ENCODE assay signal across 14 cellular contexts in the genomic region with DNA sequence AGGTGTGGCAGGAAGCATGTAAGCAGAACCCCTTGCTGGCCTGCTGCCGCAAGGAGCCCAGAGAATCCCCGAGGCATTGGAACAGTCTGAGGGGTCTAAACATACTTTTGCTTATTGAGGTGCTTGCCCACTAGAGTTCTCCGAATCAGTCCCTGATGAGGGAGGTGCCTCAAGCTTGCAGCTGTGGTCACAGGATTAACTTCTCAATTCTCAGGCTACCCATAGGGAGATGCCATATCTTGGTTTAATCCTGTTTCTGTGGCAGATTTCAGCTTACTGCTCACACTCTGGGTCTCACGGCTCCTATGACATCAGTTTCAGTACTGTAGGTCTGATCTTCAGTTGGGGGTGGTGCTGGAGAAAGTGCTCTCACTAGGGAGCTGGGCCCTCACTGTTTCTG. TPM values are rescaled to one million over a fixed set of nuclear protein-coding genes. Genes with fewer than 3 reads are reported as not detected.
DNase-seq lines count a peak whose midpoint lies in the region; ATAC-seq, FAIRE-seq and TF ChIP-seq lines count a peak whose summit lies in the region.
"Had no signal": no experiment of that assay in that cellular context is flagged by ENCODE, and none has a peak within 500 bp of the region (broad histone marks: within the 10 kb centered on the region; RNA-seq: fewer than 3 reads in every experiment).

No MANE protein-coding gene starts in this region.

- H3K79me1 ChIP-seq in neuronal stem cell (ENCODE audit: low read depth, low read length): no peaks in the 10 kb centered on the region

- no peak overlapping the region for H3K4me3 Mint-ChIP-seq in CD4-positive, alpha-beta T cell
- H3K4me3 Mint-ChIP-seq: CD4-positive, CD25-positive, alpha-beta regulatory T cell had no signal

- peak; percentile 90 for FAIRE-seq in GM12891 (lab: Jason Lieb, UNC)
- no peak for FAIRE-seq in GM12878 (lab: Jason Lieb, UNC)
- FAIRE-seq: TTC549 had no signal

- no peak overlapping the region for H3K27ac Mint-ChIP-seq in CD4-positive, alpha-beta T cell

- POLR2A ChIA-PET in GM12878 (lab: Charles Lee): interaction anchor here (0.9 kb wide), 1 partner anchor 41 kb away, joined by 5 read pairs; no protein-coding TSS in a partner anchor
- POLR2A ChIA-PET in CD4-positive, alpha-beta T cell (lab: Charles Lee): no interaction called here

- intact Hi-C loops in GM12878 (cut with micrococcal nuclease; ENCODE audit: unreplicated experiment) (no loop called here), posterior vena cava (cut with DNase I) (no loop called here), cardiac septum (cut with DNase I) (no loop called here)
- intact Hi-C loops in CD4-positive, alpha-beta T cell (cut with DNase I, micrococcal nuclease): no loop called here

- H3K4me1 Mint-ChIP-seq in CD4-positive, alpha-beta T cell (ENCODE audit: low read depth): peaks cover 24% of the 10 kb centered on the region

- WGBS in GM12878 (ENCODE audit: insufficient coverage, insufficient replicate concordance, low lambda C conversion rate, missing lambda C conversion rate): 39% methylated on average over 4 of the region's 4 CpGs
- no CpG with 5 or more reads among the region's 4 CpGs for WGBS in neuronal stem cell (ENCODE audit: extremely low coverage in 2 of 2, insufficient read length in 2 of 2, insufficient replicate concordance in 1 of 2), 2 donors

- no peak overlapping the region for H4K8ac ChIP-seq in neuronal stem cell (ENCODE audit: low read depth, low read length)

- RAD21 ChIA-PET in GM12878 (lab: Charles Lee; ENCODE audit: unreplicated experiment): interaction anchor here (0.6 to 9.4 kb wide), 4 partner anchors 9 to 100 kb away, joined by 3 to 229 read pairs (median 30); partner anchors contain the start of gene CCNG2

- H3K14ac ChIP-seq in neuronal stem cell (ENCODE audit: low read length): no peak overlapping the region

- H3K36me3 ChIP-seq in GM12878 (ENCODE audit: control insufficient read depth in 2 of 2, insufficient read depth in 2 of 2, low read length in 1 of 2) (no peaks in the 10 kb centered on the region), neuronal stem cell (replicated peaks in 1 of 2; ENCODE audit: control insufficient read depth in 2 of 2, insufficient read depth in 2 of 2, low read length in 2 of 2) (no peaks in the 10 kb centered on the region)
- H3K36me3 ChIP-seq: MG63 had no signal

- in situ Hi-C loops in GM12878 (cut with MboI): no loop called here

- H2BK5ac ChIP-seq in neuronal stem cell (ENCODE audit: low read length): no peak overlapping the region

- ATAC-seq in GM19468 (IDR thresholded peaks at IDR 0.05; ENCODE audit: extremely low read depth, unreplicated experiment) (peak; percentile 31), HG03175 (IDR thresholded peaks at IDR 0.05; ENCODE audit: unreplicated experiment) (peak; percentile 28), GM12878 (peak; percentile 52)
- no peak for ATAC-seq in CD4-positive, alpha-beta T cell (ENCODE audit: poor library complexity)
- ATAC-seq: left ventricle myocardium superior, PC-3 had no signal

- H3K9ac ChIP-seq in GM12878 (ENCODE audit: control insufficient read depth, insufficient read depth, low read length) (no peak overlapping the region), neuronal stem cell (ENCODE audit: low read depth, low read length, poor library complexity) (no peak overlapping the region)

- no peak overlapping the region; the same call in 1 of the 2 replicates for H2AFZ ChIP-seq in GM12878 (ENCODE audit: control insufficient read depth, low read depth, low read length)
- no peak overlapping the region for H2AFZ ChIP-seq in neuronal stem cell (ENCODE audit: low read length)

- TF ChIP-seq CTCF in GM12878 (IDR thresholded peaks at IDR 0.05 in 2 of 3, conservative IDR thresholded peaks at IDR 0.05 in 1 of 3; ENCODE audit: control insufficient read depth in 2 of 3, extremely low read depth in 1 of 3, insufficient read depth in 1 of 3, low read depth in 3 of 3, low read length in 3 of 3): no peak
- no peak for TF ChIP-seq CTCF in CD4-positive, alpha-beta T cell (IDR thresholded peaks at IDR 0.05)

- CTCF ChIA-PET in GM12878 (lab: Yijun Ruan, JAX): interaction anchor here (1.1 to 16.8 kb wide), 4 partner anchors 42 to 147 kb away, joined by 3 to 535 read pairs (median 135); no protein-coding TSS in a partner anchor
- CTCF ChIA-PET in CD4-positive, alpha-beta T cell (lab: Charles Lee): no interaction called here

- H3K18ac ChIP-seq in neuronal stem cell (ENCODE audit: low read length): no peak overlapping the region

- DNase-seq in GM12891 (ENCODE audit: insufficient read length, low spot score) (no peak), GM12878 (ENCODE audit: low read depth, low spot score) (peak; percentile 28), posterior vena cava (ENCODE audit: low spot score) (no peak), cardiac septum (ENCODE audit: low spot score) (no peak), neuronal stem cell (ENCODE audit: low spot score) (no peak)
- no peak for DNase-seq in CD4-positive, alpha-beta T cell
- DNase-seq: central memory CD4-positive, alpha-beta T cell; left ventricle myocardium superior; MG63; PC-3 had no signal

- no peak for TF ChIP-seq RAD21 in GM12878 (IDR thresholded peaks at IDR 0.05; ENCODE audit: insufficient read depth, low read depth, low read length)

- no peaks in the 10 kb centered on the region for H3K36me3 Mint-ChIP-seq in CD4-positive, alpha-beta T cell (ENCODE audit: low read depth)
- H3K36me3 Mint-ChIP-seq: CD4-positive, CD25-positive, alpha-beta regulatory T cell had no signal

- no TSS peak for BruUV-seq in GM12878 (replicated peaks; lab: Mats Ljungman, UMichigan)

- H3K27me3 ChIP-seq in GM12878 (replicated peaks in 1 of 2; ENCODE audit: control insufficient read depth in 2 of 2, insufficient read depth in 2 of 2, low read length in 1 of 2) (no peaks in the 10 kb centered on the region), neuronal stem cell (ENCODE audit: control insufficient read depth in 3 of 3, insufficient read depth in 3 of 3, low read depth in 1 of 3, low read length in 3 of 3) (no peaks in the 10 kb centered on the region)
- H3K27me3 ChIP-seq in CD4-positive, alpha-beta T cell (ENCODE audit: control insufficient read depth, insufficient read depth, low read length): no peaks in the 10 kb centered on the region
- H3K27me3 ChIP-seq: MG63 had no signal

- no peaks in the 10 kb centered on the region for H3K79me2 ChIP-seq in GM12878 (ENCODE audit: control insufficient read depth, insufficient read depth, low read length)

- H3K9me3 ChIP-seq in GM12878 (replicated peaks; ENCODE audit: control insufficient read depth, insufficient read depth, low read length) (no peaks in the 10 kb centered on the region), neuronal stem cell (replicated peaks in 1 of 2; ENCODE audit: control insufficient read depth in 2 of 2, insufficient read depth in 1 of 2, low read depth in 1 of 2, low read length in 2 of 2) (no peaks in the 10 kb centered on the region)
- no peaks in the 10 kb centered on the region for H3K9me3 ChIP-seq in CD4-positive, alpha-beta T cell (ENCODE audit: control insufficient read depth, low read length)
- H3K9me3 ChIP-seq: MG63 had no signal

- H2BK15ac ChIP-seq in neuronal stem cell (ENCODE audit: low read length): no peak overlapping the region

- H2BK120ac ChIP-seq in neuronal stem cell (ENCODE audit: low read depth, low read length): no peak overlapping the region

- no peak overlapping the region for H3K23ac ChIP-seq in neuronal stem cell (ENCODE audit: low read depth, low read length, poor library complexity)

- no peak overlapping the region for H2BK12ac ChIP-seq in neuronal stem cell (ENCODE audit: low read length)

- H2AK5ac ChIP-seq in neuronal stem cell (ENCODE audit: low read depth, low read length): no peak overlapping the region

- peaks cover 37% of the 10 kb centered on the region for H3K4me1 ChIP-seq in GM12878 (ENCODE audit: control insufficient read depth, insufficient read depth, low read length)
- no peaks in the 10 kb centered on the region for H3K4me1 ChIP-seq in neuronal stem cell (ENCODE audit: control insufficient read depth in 2 of 2, insufficient read depth in 1 of 2, low read depth in 1 of 2, low read length in 2 of 2)

- TF ChIP-seq POLR2A in GM12891 (IDR thresholded peaks at IDR 0.05; ENCODE audit: low read depth, low read length) (no peak), GM12878 (IDR thresholded peaks at IDR 0.05; ENCODE audit: low read depth, low read length) (no peak)

- no peak for TF ChIP-seq EP300 in GM12878 (IDR thresholded peaks at IDR 0.05; ENCODE audit: borderline replicate concordance in 1 of 2, control insufficient read depth in 1 of 2, low read depth in 2 of 2, low read length in 2 of 2)

- H3K27me3 Mint-ChIP-seq in CD4-positive, alpha-beta T cell: no peaks in the 10 kb centered on the region
- H3K27me3 Mint-ChIP-seq: CD4-positive, CD25-positive, alpha-beta regulatory T cell had no signal

- H3K4me2 ChIP-seq in GM12878 (ENCODE audit: control insufficient read depth, insufficient read depth) (no peak overlapping the region), neuronal stem cell (ENCODE audit: insufficient read depth, low read length, poor library complexity, severe bottlenecking) (no peak overlapping the region)

- no peak overlapping the region for H4K91ac ChIP-seq in neuronal stem cell (ENCODE audit: low read depth, low read length, poor library complexity)

- H3K27ac ChIP-seq in GM12878 (ENCODE audit: control insufficient read depth, insufficient read depth) (no peak overlapping the region), neuronal stem cell (replicated peaks; ENCODE audit: low read length) (no peak overlapping the region)
- no peak overlapping the region for H3K27ac ChIP-seq in CD4-positive, alpha-beta T cell (ENCODE audit: low read depth, low read length)

- H4K20me1 ChIP-seq in GM12878 (ENCODE audit: control insufficient read depth, insufficient read depth): no peaks in the 10 kb centered on the region

- H3K4ac ChIP-seq in neuronal stem cell (ENCODE audit: low read length): no peak overlapping the region

- SMC1A ChIA-PET in GM12878 (lab: Charles Lee; ENCODE audit: uncharacterized antibody, unreplicated experiment): interaction anchor here (0.6 to 12.8 kb wide), 8 partner anchors 7 to 102 kb away, joined by 3 to 286 read pairs (median 7); partner anchors contain the start of gene CCNG2

- no peaks in the 10 kb centered on the region for H3K9me3 Mint-ChIP-seq in CD4-positive, alpha-beta T cell
- H3K9me3 Mint-ChIP-seq: CD4-positive, CD25-positive, alpha-beta regulatory T cell had no signal

- H3K4me3 ChIP-seq in GM12878 (no peak overlapping the region), neuronal stem cell (ENCODE audit: low read length in 2 of 2) (no peak overlapping the region)
- H3K4me3 ChIP-seq: MG63 had no signal

RNA-seq across cellular contexts. Expression of gene CCNG2, which starts 39.9 kb away (rescaled TPM):
- 11.8 TPM for polyA plus RNA-seq in GM12891 (2012; ENCODE audit: low read depth, missing spikeins)
- total RNA-seq in GM12878 (2013; cell fraction: nucleolus; rRNA removed): 58.4 and 60.4 TPM in 2 replicates
- total RNA-seq in GM12878 (2014; rRNA removed) (4.3 and 6.1 TPM in 2 replicates), GM12878 (2014; rRNA removed; fragmentation: Illumina TruSeq; extraction: Trizol) (5.9 and 7.7 TPM in 2 replicates), GM12878 (2021) (13.7 and 15.2 TPM in 2 replicates), posterior vena cava (10 to 100 TPM; 36.6 to 38.0 TPM), cardiac septum (10.5 TPM)
- 23.9 TPM for polyA plus RNA-seq in GM12878 (2011; ENCODE audit: low read depth)
- polyA plus RNA-seq in GM12878 (2011; rRNA removed) (70.6 and 111 TPM in 2 replicates), GM12878 (2014; fragmentation: Illumina TruSeq; extraction: Trizol) (11.8 and 17.4 TPM in 2 replicates), GM12878 (2014; fragmentation: Nextera tagmentation; extraction: Ambion mirVana) (1 to 10 TPM; 1.9 to 3.5 TPM), GM12878 (2014; rRNA removed) (6.7 and 9.8 TPM in 2 replicates), GM12878 (2016; fragmentation: Nextera tagmentation; extraction: Ambion mirVana) (1 to 10 TPM; 5.6 to 5.9 TPM)
- 11.5 and 17.2 TPM in 2 replicates for polyA plus RNA-seq in GM12878 (2011; cell fraction: cytosol; rRNA removed)
- polyA plus RNA-seq in GM12878 (2011; cell fraction: nucleus; rRNA removed): 29.8 and 40.3 TPM in 2 replicates
- polyA plus RNA-seq in GM12878 (2012): 11.3 and 38.9 TPM in 2 replicates
- 21.5 and 22.2 TPM in 2 replicates for polyA minus RNA-seq in GM12878 (2011; rRNA and poly(A)+ RNA removed)
- polyA minus RNA-seq in GM12878 (2011; cell fraction: cytosol; rRNA and poly(A)+ RNA removed): 13.4 and 13.5 TPM in 2 replicates
- 22.3 and 25.1 TPM in 2 replicates for polyA minus RNA-seq in GM12878 (2011; cell fraction: nucleus; rRNA and poly(A)+ RNA removed)
- total RNA-seq in CD4-positive, alpha-beta T cell: 10 to 100 TPM; 20.6 to 21.3 TPM
- 66.4 TPM for polyA plus RNA-seq in neuronal stem cell (2013, experiment 1 of 2)
- polyA plus RNA-seq in neuronal stem cell (2013, experiment 2 of 2): 67.3 TPM
